In genomic region chr11:66835762-66836405, GRCh38 we compare ENCODE assay signal across 1 cellular context.
TF ChIP-seq lines count a peak whose summit lies in the region.

No MANE protein-coding gene starts in this region.

TF ChIP-seq in endothelial cell of umbilical vein, 7 proteins besides CTCF, POLR2A, EP300 and RAD21:
- TF ChIP-seq MAX (IDR thresholded peaks at IDR 0.05; ENCODE audit: insufficient read depth, insufficient read length): no peak
- no peak for TF ChIP-seq GATA2 (IDR thresholded peaks at IDR 0.05; ENCODE audit: insufficient read depth, insufficient read length, low read depth, low read length)
- no peak for TF ChIP-seq POLR2AphosphoS5 (IDR thresholded peaks at IDR 0.05; ENCODE audit: insufficient read depth, low read depth, low read length)
- TF ChIP-seq FOS (IDR thresholded peaks at IDR 0.05; ENCODE audit: borderline replicate concordance, insufficient read depth, low read length): no peak
- TF ChIP-seq JUN (IDR thresholded peaks at IDR 0.05; ENCODE audit: borderline replicate concordance, insufficient read depth, insufficient read length, low read depth): no peak
- no peak for TF ChIP-seq EZH2 (IDR thresholded peaks at IDR 0.05; ENCODE audit: borderline replicate concordance, low read depth, low read length, severe bottlenecking)
